Comparison of ENCODE assay signal across 1 cellular context in genomic region chr19:7605490-7606222, GRCh38.
TF ChIP-seq lines count a peak whose summit lies in the region.

No MANE protein-coding gene starts in this region.

TF ChIP-seq in H1, 55 proteins besides CTCF, POLR2A, EP300 and RAD21:
- TF ChIP-seq ATF2 (IDR thresholded peaks at IDR 0.05; ENCODE audit: low read length) (no peak), RBBP5 (IDR thresholded peaks at IDR 0.05; ENCODE audit: borderline replicate concordance, low read depth, low read length) (no peak), SP2 (IDR thresholded peaks at IDR 0.05; ENCODE audit: low read length) (no peak), SP4 (IDR thresholded peaks at IDR 0.05; ENCODE audit: low read length) (peak; percentile 89; the same call in 1 of the 2 replicates), TBP (IDR thresholded peaks at IDR 0.05; ENCODE audit: low read depth, low read length) (no peak)
